ENCODE assay signal across 24 cellular contexts in the genomic region with DNA sequence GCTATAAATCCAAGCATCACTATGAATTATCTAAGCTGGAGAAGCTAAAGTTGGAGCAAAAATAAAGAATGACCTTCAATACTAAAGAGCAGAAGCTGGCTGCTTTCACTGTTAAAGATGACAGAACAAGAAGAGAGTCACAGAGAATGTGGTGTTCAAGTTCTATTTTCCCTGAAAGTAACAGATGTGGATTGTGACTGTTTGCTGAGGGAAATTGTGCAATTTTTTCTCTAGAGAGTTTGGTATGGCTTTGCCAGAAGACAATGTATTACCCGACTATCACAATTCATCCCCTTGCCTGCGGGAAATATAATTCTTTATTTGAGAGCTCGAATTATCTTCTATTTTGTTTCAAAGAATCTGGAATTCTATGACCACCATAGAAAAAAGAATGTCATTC.
DNase-seq lines count a peak whose midpoint lies in the region; ATAC-seq lines count a peak whose summit lies in the region.
"Had no signal": no experiment of that assay in that cellular context is flagged by ENCODE, and none has a peak within 500 bp of the region (broad histone marks: within the 10 kb centered on the region; RNA-seq: fewer than 3 reads in every experiment).

No MANE protein-coding gene starts in this region.

- ATAC-seq in left ventricle myocardium superior (peak; percentile 90), HG02981 (IDR thresholded peaks at IDR 0.05; ENCODE audit: unreplicated experiment) (no peak), GM19023 (IDR thresholded peaks at IDR 0.05; ENCODE audit: unreplicated experiment) (no peak), HG02610 (IDR thresholded peaks at IDR 0.05; ENCODE audit: unreplicated experiment) (no peak)
- ATAC-seq: activated naive CD4-positive, alpha-beta T cell treated with anti-CD3 and anti-CD28 coated beads, Interleukin-2, amount 50 U/mL, for 72 hours; esophagus mucosa; left colon; natural killer cell treated with Interleukin-12 subunit alpha and Interleukin-12 subunit beta and Interleukin-15 and Interleukin-18, amount 100 ng/mL, for 72 hours; Panc1; right lobe of liver; upper lobe of right lung had no signal

- H3K9me3 ChIP-seq in adipocyte (ENCODE audit: control insufficient read depth, low read length) = no peaks in the 10 kb centered on the region
- H3K9me3 ChIP-seq: BLaER1, ovary, right lobe of liver, upper lobe of right lung had no signal

- no peak overlapping the region for H3K4me3 ChIP-seq in adipocyte (ENCODE audit: low read length)
- H3K4me3 ChIP-seq: BLaER1, ovary, right lobe of liver, upper lobe of right lung had no signal

- intact Hi-C loops in left ventricle myocardium superior (cut with micrococcal nuclease) = no loop called here

- no peaks in the 10 kb centered on the region for H3K27me3 ChIP-seq in adipocyte (replicated peaks; ENCODE audit: control insufficient read depth, insufficient read depth, low read length)
- H3K27me3 ChIP-seq: BLaER1, ovary, right lobe of liver, upper lobe of right lung had no signal

- peaks cover 11% of the 10 kb centered on the region for H3K4me1 ChIP-seq in adipocyte (ENCODE audit: control insufficient read depth, insufficient read depth, low read length)
- H3K4me1 ChIP-seq: BLaER1, right lobe of liver, upper lobe of right lung had no signal

- H3K36me3 ChIP-seq in adipocyte (ENCODE audit: control insufficient read depth, insufficient read depth, low read length, severe bottlenecking) = no peaks in the 10 kb centered on the region
- H3K36me3 ChIP-seq: BLaER1, ovary, right lobe of liver, upper lobe of right lung had no signal

- no peak overlapping the region for H3K9ac ChIP-seq in adipocyte (ENCODE audit: low read length)
- H3K9ac ChIP-seq: BLaER1 had no signal

- peak; percentile 18 for DNase-seq in Ammon's horn (ENCODE audit: low spot score)
- DNase-seq in MV-4-11 (lab: John Stamatoyannopoulos, UW) = peak; percentile 91
- DNase-seq in adipocyte (ENCODE audit: low read depth) = peak; percentile 40
- no peak for DNase-seq in left ventricle myocardium superior
- DNase-seq in NCI-H2029 treated with DMSO at 0.1 percent for 48 hours (lab: John Stamatoyannopoulos, UW) = no peak
- DNase-seq: effector CD4-positive, alpha-beta T cell; EL; left colon; MM.1S; NCI-H187; NCI-H345; ovary; right lobe of liver; stimulated activated CD4-positive, alpha-beta T cell treated with anti-CD3 and anti-CD28 coated beads, Interleukin-15, amount 100 ng/mL, for 24 hours; stimulated activated CD8-positive, alpha-beta memory T cell treated with anti-CD3 and anti-CD28 coated beads, Interleukin-4, amount 100 ng/mL, for 48 hours; upper lobe of right lung had no signal

Comparison
In these comparisons a context has a peak if more than half of its experiments do, and no peak if none do; other contexts are left out.
1. DNase-seq: peak in Ammon's horn (single experiment), MV-4-11 (single experiment) and adipocyte (single experiment); none in left ventricle myocardium superior (single experiment) and NCI-H2029 treated with DMSO at 0.1 percent for 48 hours (single experiment).